In the genomic region with DNA sequence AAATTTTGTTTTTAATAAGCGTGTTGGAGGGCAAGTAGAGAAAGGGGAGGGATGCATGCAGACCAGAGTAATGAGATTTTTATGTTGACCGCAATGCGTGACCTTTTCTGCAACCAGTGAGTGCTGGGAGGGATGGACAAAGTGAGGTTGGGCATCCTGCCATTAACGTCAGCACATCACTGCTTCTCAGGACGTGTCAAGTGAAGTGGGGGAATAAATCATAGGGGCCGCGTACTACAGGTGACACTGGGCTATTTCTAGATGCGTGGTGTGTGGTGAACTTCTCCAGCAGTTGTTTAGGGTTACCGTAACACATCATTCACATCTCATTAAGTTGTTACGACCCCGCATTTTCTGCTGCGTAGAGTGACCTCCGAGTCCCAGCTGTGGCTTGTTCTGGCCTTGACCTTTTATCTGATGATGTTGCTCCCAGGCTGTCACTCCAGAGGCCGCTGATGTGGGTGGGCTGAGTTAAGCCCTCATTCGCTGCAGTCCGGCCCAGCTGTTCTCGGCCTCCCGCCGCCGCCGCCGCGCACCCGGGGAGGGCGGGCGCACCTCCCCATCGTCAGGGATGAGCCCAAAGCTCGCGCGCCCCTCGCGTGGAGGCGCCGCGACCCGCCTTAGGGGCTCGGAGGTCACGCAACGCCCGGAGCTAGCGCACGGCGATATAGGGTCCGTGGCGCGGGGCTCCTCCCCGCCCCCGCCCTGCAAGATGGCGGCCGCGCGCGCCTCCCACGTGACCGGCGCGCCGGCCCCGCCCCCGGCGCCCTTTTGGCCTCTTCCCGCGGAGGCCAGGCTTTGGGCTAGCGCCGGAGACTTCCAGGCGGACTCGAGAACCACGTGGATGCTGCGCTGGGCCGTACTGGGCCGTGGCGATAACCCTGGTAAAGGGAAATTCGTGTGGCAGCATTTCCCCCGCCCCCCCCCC, we compare ENCODE assay signal across 8 cellular contexts. TPM values are rescaled to one million over a fixed set of nuclear protein-coding genes. Genes with fewer than 3 reads are reported as not detected.
A peak's percentile ranks its signal among the peaks of the same experiment; 100 is the strongest.
DNase-seq lines count a peak whose midpoint lies in the region; ATAC-seq and TF ChIP-seq lines count a peak whose summit lies in the region.

No MANE protein-coding gene starts in this region.

- peaks cover 23% of the 10 kb centered on the region for H3K4me1 ChIP-seq in HUES6 (ENCODE audit: control insufficient read depth, insufficient read depth, low read length)
- H3K4me1 ChIP-seq in PC-9 (replicated peaks; ENCODE audit: insufficient read depth) = peaks cover 23% of the 10 kb centered on the region
- H3K4me1 ChIP-seq in fibroblast of lung (ENCODE audit: control insufficient read depth, extremely low read depth, insufficient read depth, low read length) = peaks cover 13% of the 10 kb centered on the region

- peaks cover 36% of the 10 kb centered on the region for H3K27me3 ChIP-seq in HUES6 (ENCODE audit: control insufficient read depth, insufficient read depth, low read length)
- H3K27me3 ChIP-seq in PC-9 (ENCODE audit: insufficient read depth, low read depth) = no peaks in the 10 kb centered on the region
- no peaks in the 10 kb centered on the region for H3K27me3 ChIP-seq in fibroblast of lung (ENCODE audit: control insufficient read depth, insufficient read depth, low read length)

- no peaks in the 10 kb centered on the region for H4K20me1 ChIP-seq in PC-9 (ENCODE audit: insufficient read depth)
- H4K20me1 ChIP-seq in fibroblast of lung (ENCODE audit: control insufficient read depth, extremely low read depth, insufficient read depth, low read length) = no peaks in the 10 kb centered on the region

- H3K4me3 ChIP-seq in HUES6 (ENCODE audit: low read depth, low read length) (peak overlapping the region; percentile 94), PC-9 (peak overlapping the region; percentile 95), fibroblast of lung (replicated peaks in 1 of 4; ENCODE audit: control extremely low read depth in 1 of 4, insufficient read depth in 1 of 4, low read depth in 3 of 4, low read length in 4 of 4) (peak overlapping the region; percentile 67 to 87 (median 83))

- H2AFZ ChIP-seq in PC-9 (peak overlapping the region; percentile 94), fibroblast of lung (ENCODE audit: low read length) (peak overlapping the region; percentile 84)

- H3K27ac ChIP-seq in HUES6 (ENCODE audit: low read depth, low read length) = no peak overlapping the region
- peak overlapping the region; percentile 64 for H3K27ac ChIP-seq in PC-9
- peak overlapping the region; percentile 96 for H3K27ac ChIP-seq in fibroblast of lung (ENCODE audit: insufficient read depth, low read length)

- peak; percentile 16 for ATAC-seq in GM18867 (IDR thresholded peaks at IDR 0.05; ENCODE audit: unreplicated experiment)
- peak; percentile 10 to 14 for ATAC-seq in naive B cell (ENCODE audit: low read depth in 2 of 2)
- ATAC-seq in stimulated activated effector memory CD8-positive, alpha-beta T cell treated with anti-CD3 and anti-CD28 coated beads, Interleukin-12 subunit alpha, Interleukin-12 subunit beta, amount 100 ng/mL, for 72 hours = peak; percentile 6

- peak overlapping the region; percentile 82 to 97 (median 94) for H3K27ac Mint-ChIP-seq in naive B cell
- H3K27ac Mint-ChIP-seq in stimulated activated effector memory CD8-positive, alpha-beta T cell treated with anti-CD3 and anti-CD28 coated beads, Interleukin-12 subunit alpha, Interleukin-12 subunit beta, amount 100 ng/mL, for 72 hours = peak overlapping the region; percentile 96

- H3K4me2 ChIP-seq in PC-9 = peak overlapping the region; percentile 99
- H3K4me2 ChIP-seq in fibroblast of lung (ENCODE audit: extremely low read depth, insufficient read depth, low read length) = peak overlapping the region; percentile 96

- peaks cover 14% of the 10 kb centered on the region for H3F3A ChIP-seq in PC-9 (ENCODE audit: insufficient read depth, low read depth)

- no peaks in the 10 kb centered on the region for H3K9me2 ChIP-seq in PC-9 (ENCODE audit: insufficient read depth)

- CTCF ChIA-PET in PC-9 (lab: Charles Lee) = no interaction called here

- in situ Hi-C loops in ACHN (cut with HindIII; ENCODE audit: low pct_ligation_motif_present, low pct_unique_long_range_greater_than_20kb, low sequenced_read_pairs) = no loop called here

- peak overlapping the region; percentile 78 for H3K9ac ChIP-seq in HUES6 (ENCODE audit: low read length)
- peak overlapping the region; percentile 92 for H3K9ac ChIP-seq in fibroblast of lung (ENCODE audit: insufficient read depth, low read length)

- H3K79me2 ChIP-seq in PC-9 (ENCODE audit: low read depth) (peaks cover 77% of the 10 kb centered on the region), fibroblast of lung (ENCODE audit: control insufficient read depth, insufficient read depth, low read length) (peaks cover 25% of the 10 kb centered on the region)

- DNase-seq in ACHN (peak; percentile 87), PC-9 (peak; percentile 42 to 69), fibroblast of lung (ENCODE audit: low read depth in 2 of 2) (peak; percentile 76 to 95), naive B cell (peak; percentile 66)
- peak; percentile 23 to 62 for DNase-seq in activated T-helper 1 cell treated with anti-CD3 and anti-CD28 coated beads, Interleukin-2, amount 50 U/mL, for 16 hours (ENCODE audit: low read depth in 1 of 2, low spot score in 1 of 2)
- peak; percentile 50 to 84 for DNase-seq in stimulated activated effector memory CD8-positive, alpha-beta T cell treated with anti-CD3 and anti-CD28 coated beads, Interleukin-12 subunit alpha, Interleukin-12 subunit beta, amount 100 ng/mL, for 72 hours (ENCODE audit: low spot score in 2 of 2)

- H3K9me3 Mint-ChIP-seq in naive B cell = no peaks in the 10 kb centered on the region
- no peaks in the 10 kb centered on the region for H3K9me3 Mint-ChIP-seq in stimulated activated effector memory CD8-positive, alpha-beta T cell treated with anti-CD3 and anti-CD28 coated beads, Interleukin-12 subunit alpha, Interleukin-12 subunit beta, amount 100 ng/mL, for 72 hours

- no TSS peak for BruUV-seq in PC-9 (replicated peaks; lab: Mats Ljungman, UMichigan)

- H3K36me3 Mint-ChIP-seq in naive B cell = no peaks in the 10 kb centered on the region
- H3K36me3 Mint-ChIP-seq in stimulated activated effector memory CD8-positive, alpha-beta T cell treated with anti-CD3 and anti-CD28 coated beads, Interleukin-12 subunit alpha, Interleukin-12 subunit beta, amount 100 ng/mL, for 72 hours = peaks cover 33% of the 10 kb centered on the region

- POLR2A ChIA-PET in PC-9 (lab: Charles Lee; ENCODE audit: unreplicated experiment) = no interaction called here

- H3K36me3 ChIP-seq in HUES6 (ENCODE audit: control insufficient read depth, insufficient read depth, low read length) (no peaks in the 10 kb centered on the region), PC-9 (ENCODE audit: low read depth) (no peaks in the 10 kb centered on the region), fibroblast of lung (ENCODE audit: control insufficient read depth, insufficient read depth, low read length) (no peaks in the 10 kb centered on the region)

- H3K9me3 ChIP-seq in HUES6 (ENCODE audit: control insufficient read depth, insufficient read depth, low read depth, low read length) (no peaks in the 10 kb centered on the region), PC-9 (ENCODE audit: insufficient read depth, low read depth) (no peaks in the 10 kb centered on the region), fibroblast of lung (ENCODE audit: control insufficient read depth, insufficient read depth, low read depth, low read length) (no peaks in the 10 kb centered on the region)

- TF ChIP-seq CTCF in PC-9 (conservative IDR thresholded peaks at IDR 0.05) = no peak
- TF ChIP-seq CTCF in fibroblast of lung (conservative IDR thresholded peaks at IDR 0.05 in 1 of 2, IDR thresholded peaks at IDR 0.05 in 1 of 2; ENCODE audit: low read depth in 1 of 2, low read length in 2 of 2) = no peak

- peaks cover 32 to 57% (median 43%) of the 10 kb centered on the region in 3 donors for H3K4me1 Mint-ChIP-seq in naive B cell
- peaks cover 24% of the 10 kb centered on the region for H3K4me1 Mint-ChIP-seq in stimulated activated effector memory CD8-positive, alpha-beta T cell treated with anti-CD3 and anti-CD28 coated beads, Interleukin-12 subunit alpha, Interleukin-12 subunit beta, amount 100 ng/mL, for 72 hours

- intact Hi-C loops in PC-9 (cut with micrococcal nuclease; ENCODE audit: unreplicated experiment) = loop anchor here (2.0 to 10.0 kb wide), 2 partner anchors 102 to 202 kb away; a partner anchor contains a TSS

- no peaks in the 10 kb centered on the region for H3K27me3 Mint-ChIP-seq in naive B cell

- peak overlapping the region; percentile 83 to 98 (median 94) for H3K4me3 Mint-ChIP-seq in naive B cell
- peak overlapping the region; percentile 96 for H3K4me3 Mint-ChIP-seq in stimulated activated effector memory CD8-positive, alpha-beta T cell treated with anti-CD3 and anti-CD28 coated beads, Interleukin-12 subunit alpha, Interleukin-12 subunit beta, amount 100 ng/mL, for 72 hours

RNA-seq across cellular contexts. Expression of a gene that starts 3.5 kb away (rescaled TPM):
- total RNA-seq in PC-9 (2021) (12.0 and 18.1 TPM in 2 replicates), fibroblast of lung (10.9 and 14.6 TPM in 2 replicates)
- polyA plus RNA-seq in fibroblast of lung (5.3 and 6.0 TPM in 2 replicates), naive B cell (ENCODE audit: low read depth in 6 of 6) (1 to 10 TPM in 5 of 6 donors, not detected in 1; 2.5 to 4.6 (median 2.8) TPM)
- polyA plus RNA-seq in fibroblast of lung (2012) = 2.9 and 3.3 TPM in 2 replicates
- polyA minus RNA-seq in fibroblast of lung (ENCODE audit: low replicate concordance) = 6.7 and 23.8 TPM in 2 replicates
